ENCODE assay signal across 24 cellular contexts in the genomic region with DNA sequence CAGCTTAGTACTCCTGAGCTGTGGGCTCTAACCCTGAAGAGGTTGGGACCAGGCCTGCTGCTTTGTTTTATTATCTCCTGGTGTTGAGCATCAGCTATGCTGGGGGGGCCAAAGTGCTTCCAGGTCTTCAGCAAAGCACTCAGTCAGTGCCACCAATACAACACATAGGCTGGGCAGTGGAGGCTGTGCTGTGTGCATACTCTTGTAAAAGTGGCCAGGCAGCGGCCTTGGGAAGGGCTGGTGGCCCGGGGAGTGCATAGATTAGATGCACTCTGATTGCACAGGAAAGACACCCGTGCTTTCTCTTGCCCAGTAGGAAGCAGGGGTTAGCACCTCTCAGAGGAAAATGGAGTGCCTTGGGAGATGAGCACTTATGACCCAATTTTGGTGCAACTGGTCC.
A peak's percentile ranks its signal among the peaks of the same experiment; 100 is the strongest.
DNase-seq lines count a peak whose midpoint lies in the region; FAIRE-seq and TF ChIP-seq lines count a peak whose summit lies in the region.
"Had no signal": no experiment of that assay in that cellular context is flagged by ENCODE, and none has a peak within 500 bp of the region (broad histone marks: within the 10 kb centered on the region; RNA-seq: fewer than 3 reads in every experiment).

No MANE protein-coding gene starts in this region.

- no peak overlapping the region for H3K4ac ChIP-seq in neuronal stem cell (ENCODE audit: low read length)

- TF ChIP-seq POLR2A in spleen (IDR thresholded peaks at IDR 0.05), result no peak

- H3K4me1 ChIP-seq in neuronal stem cell (ENCODE audit: control insufficient read depth in 2 of 2, insufficient read depth in 1 of 2, low read depth in 1 of 2, low read length in 2 of 2) (no peaks in the 10 kb centered on the region), spleen (no peaks in the 10 kb centered on the region)
- H3K4me1 ChIP-seq: BE2C, BLaER1 had no signal

- peaks cover 5 to 10% of the 10 kb centered on the region in 2 donors for H3K9me3 ChIP-seq in neuronal stem cell (replicated peaks in 1 of 2; ENCODE audit: control insufficient read depth in 2 of 2, insufficient read depth in 1 of 2, low read depth in 1 of 2, low read length in 2 of 2)
- H3K9me3 ChIP-seq in spleen, result peaks cover 0 to 64% (median 38%) of the 10 kb centered on the region in 8 donors
- H3K9me3 ChIP-seq: BE2C had no signal

- no peak for TF ChIP-seq CTCF in spleen (IDR thresholded peaks at IDR 0.05 in 8 of 11, conservative IDR thresholded peaks at IDR 0.05 in 3 of 11)

- no peak overlapping the region for H3K18ac ChIP-seq in neuronal stem cell (ENCODE audit: low read length)

- no peaks in the 10 kb centered on the region for H3K27me3 ChIP-seq in neuronal stem cell (ENCODE audit: control insufficient read depth in 3 of 3, insufficient read depth in 3 of 3, low read depth in 1 of 3, low read length in 3 of 3)
- H3K27me3 ChIP-seq in spleen (replicated peaks in 1 of 7), result no peaks in the 10 kb centered on the region
- H3K27me3 ChIP-seq: BE2C, BLaER1 had no signal

- no CpG with 5 or more reads among the region's 3 CpGs for WGBS in neuronal stem cell (ENCODE audit: extremely low coverage in 2 of 2, insufficient read length in 2 of 2, insufficient replicate concordance in 1 of 2), 2 donors
- 61 to 82% (median 69%) methylated on average over 3 of the region's 3 CpGs; no CpG with 5 or more reads in 1 of the 5 donors for WGBS in spleen, 5 donors

- intact Hi-C loops in spleen (cut with DNase I; ENCODE audit: low total_unique reads), result no loop called here

- no peak overlapping the region for H2BK120ac ChIP-seq in neuronal stem cell (ENCODE audit: low read depth, low read length)

- H3K4me2 ChIP-seq in neuronal stem cell (ENCODE audit: insufficient read depth, low read length, poor library complexity, severe bottlenecking), result no peak overlapping the region
- H3K4me2 ChIP-seq: BLaER1 had no signal

- DNase-seq in neuronal stem cell (ENCODE audit: low spot score) (no peak), spleen (peak; percentile 55), urothelium cell line (ENCODE audit: low spot score) (no peak), HuH-7 (ENCODE audit: low spot score) (no peak), OCI-M2 (lab: John Stamatoyannopoulos, UW; ENCODE audit: unreplicated experiment) (no peak)
- DNase-seq: 8988T; ACHN; BE2C; C1 segment of cervical spinal cord; CD4-positive, alpha-beta memory T cell; CD4-positive, CD25-positive, alpha-beta regulatory T cell; CD8-positive, alpha-beta memory T cell; COR-L47; DMS 273 treated with DMSO at 0.1 percent for 48 hours; DMS153; DMS53; DMS79; DND-41; EL; GDM1 had no signal

- no peak overlapping the region for H2AFZ ChIP-seq in neuronal stem cell (ENCODE audit: low read length)

- FAIRE-seq in urothelium cell line (lab: Jason Lieb, UNC), result peak; percentile 63
- FAIRE-seq: GM12878, GM12892, GM18507 had no signal

- no peak overlapping the region for H2AK5ac ChIP-seq in neuronal stem cell (ENCODE audit: low read depth, low read length)

- no peak overlapping the region for H2BK5ac ChIP-seq in neuronal stem cell (ENCODE audit: low read length)

- no peak overlapping the region for H3K4me3 ChIP-seq in neuronal stem cell (ENCODE audit: low read length in 2 of 2)
- H3K4me3 ChIP-seq in spleen, result no peak overlapping the region
- H3K4me3 ChIP-seq: BLaER1, GM12878 had no signal

- no peak overlapping the region for H2BK15ac ChIP-seq in neuronal stem cell (ENCODE audit: low read length)

- no peak overlapping the region for H3K9ac ChIP-seq in neuronal stem cell (ENCODE audit: low read depth, low read length, poor library complexity)
- H3K9ac ChIP-seq: BLaER1 had no signal

- no peaks in the 10 kb centered on the region for H3K79me1 ChIP-seq in neuronal stem cell (ENCODE audit: low read depth, low read length)

- H3K14ac ChIP-seq in neuronal stem cell (ENCODE audit: low read length), result peak overlapping the region; percentile 44

- H4K8ac ChIP-seq in neuronal stem cell (ENCODE audit: low read depth, low read length), result no peak overlapping the region

- H2BK12ac ChIP-seq in neuronal stem cell (ENCODE audit: low read length), result no peak overlapping the region

- no peak overlapping the region for H4K91ac ChIP-seq in neuronal stem cell (ENCODE audit: low read depth, low read length, poor library complexity)

- no peak overlapping the region for H3K23ac ChIP-seq in neuronal stem cell (ENCODE audit: low read depth, low read length, poor library complexity)

- no peak overlapping the region for H3K27ac ChIP-seq in neuronal stem cell (replicated peaks; ENCODE audit: low read length)
- H3K27ac ChIP-seq in spleen, result no peak overlapping the region
- H3K27ac ChIP-seq: BLaER1 had no signal

- H3K36me3 ChIP-seq in neuronal stem cell (replicated peaks in 1 of 2; ENCODE audit: control insufficient read depth in 2 of 2, insufficient read depth in 2 of 2, low read length in 2 of 2) (no peaks in the 10 kb centered on the region), spleen (no peaks in the 10 kb centered on the region)
- H3K36me3 ChIP-seq: BE2C, BLaER1 had no signal
